Comparison of ENCODE assay signal across 7 cellular contexts in genomic region chr14:23307687-23308644, GRCh38. TPM values are rescaled to one million over a fixed set of nuclear protein-coding genes. Genes with fewer than 3 reads are reported as not detected.
DNase-seq lines count a peak whose midpoint lies in the region; ATAC-seq and TF ChIP-seq lines count a peak whose summit lies in the region.
"Had no signal": no experiment of that assay in that cellular context is flagged by ENCODE, and none has a peak within 500 bp of the region (broad histone marks: within the 10 kb centered on the region; RNA-seq: fewer than 3 reads in every experiment).

No MANE protein-coding gene starts in this region.

- H3K79me1 ChIP-seq in H9 (ENCODE audit: insufficient read depth, low read depth, low read length, poor library complexity, severe bottlenecking): peaks cover 6% of the 10 kb centered on the region

- H3K9me3 Mint-ChIP-seq in H9 (no peaks in the 10 kb centered on the region), chondrocyte (ENCODE audit: low read depth) (no peaks in the 10 kb centered on the region), osteocyte (ENCODE audit: unreplicated experiment) (no peaks in the 10 kb centered on the region)

- H3K4me1 ChIP-seq in H9 (ENCODE audit: insufficient read depth, low read length): no peaks in the 10 kb centered on the region; the same call in 1 of the 2 replicates

- H3K9me3 ChIP-seq in H9 (ENCODE audit: control insufficient read depth, low read depth, low read length): no peaks in the 10 kb centered on the region

- DNase-seq in H9 (no peak), chondrocyte (ENCODE audit: low spot score) (no peak), osteocyte (ENCODE audit: extremely low spot score, unreplicated experiment) (no peak), COLO829 (ENCODE audit: low spot score) (no peak), NCI-H526 treated with DMSO at 0.1 percent for 48 hours (lab: John Stamatoyannopoulos, UW) (no peak)
- DNase-seq: NCI-H69 had no signal

- no peak overlapping the region for H3K56ac ChIP-seq in H9 (ENCODE audit: insufficient read length, low read depth, low read length)

- H3T11ph ChIP-seq in H9 (ENCODE audit: low read length): no peak overlapping the region

- no peak overlapping the region for H3K9ac ChIP-seq in H9 (ENCODE audit: extremely low read depth, insufficient read length, low read length)

- no peak overlapping the region for H4K5ac ChIP-seq in H9 (ENCODE audit: insufficient read length, low read depth, low read length)

- no peak overlapping the region for H3K4ac ChIP-seq in H9 (ENCODE audit: low read depth, low read length)

- no peak overlapping the region for H4K8ac ChIP-seq in H9 (replicated peaks; ENCODE audit: insufficient read length, low read depth, low read length)

- H3K4me1 Mint-ChIP-seq in H9 (peaks cover 18 to 23% of the 10 kb centered on the region in 2 experiments), chondrocyte (ENCODE audit: low read depth) (peaks cover 41% of the 10 kb centered on the region), osteocyte (ENCODE audit: unreplicated experiment) (peaks cover 39% of the 10 kb centered on the region)

- H4K91ac ChIP-seq in H9 (ENCODE audit: insufficient read length, low read depth, low read length): no peak overlapping the region

- WGBS in H9 (ENCODE audit: extremely low coverage, insufficient read length, low lambda C conversion rate): no CpG with 5 or more reads among the region's 22 CpGs

- H3K27ac ChIP-seq in H9 (ENCODE audit: insufficient read length, low read depth, low read length): no peak overlapping the region

- H3K79me2 ChIP-seq in H9 (ENCODE audit: insufficient read depth, low read length): no peaks in the 10 kb centered on the region

- H2AK5ac ChIP-seq in H9 (ENCODE audit: insufficient read length, low read length): no peak overlapping the region

- H3K27ac Mint-ChIP-seq in H9: peak overlapping the region in 1 of 3 experiments; percentile 76; a peak in 2 of 7 replicates
- peak overlapping the region; percentile 93 for H3K27ac Mint-ChIP-seq in chondrocyte (ENCODE audit: unreplicated experiment)
- peak overlapping the region; percentile 95 for H3K27ac Mint-ChIP-seq in osteocyte (ENCODE audit: unreplicated experiment)

- H3K27me3 ChIP-seq in H9 (ENCODE audit: insufficient read depth, low read length): no peaks in the 10 kb centered on the region; the same call in 1 of the 2 replicates

- H2BK12ac ChIP-seq in H9 (ENCODE audit: insufficient read length, low read depth, low read length): no peak overlapping the region

- H3K4me3 Mint-ChIP-seq in H9: peak overlapping the region; percentile 90 to 91
- peak overlapping the region; percentile 97 for H3K4me3 Mint-ChIP-seq in chondrocyte (ENCODE audit: unreplicated experiment)
- H3K4me3 Mint-ChIP-seq in osteocyte (ENCODE audit: unreplicated experiment): peak overlapping the region; percentile 98

- peaks cover 25 to 26% (median 25%) of the 10 kb centered on the region in 3 experiments for H3K36me3 Mint-ChIP-seq in H9 (ENCODE audit: insufficient read depth in 1 of 3, low read depth in 3 of 3)
- H3K36me3 Mint-ChIP-seq in chondrocyte (ENCODE audit: low read depth): peaks cover 8% of the 10 kb centered on the region
- peaks cover 17% of the 10 kb centered on the region for H3K36me3 Mint-ChIP-seq in osteocyte (ENCODE audit: unreplicated experiment)

- no peak overlapping the region for H3K18ac ChIP-seq in H9 (ENCODE audit: insufficient read length, low read depth, low read length)

- no peak overlapping the region for H2BK20ac ChIP-seq in H9 (ENCODE audit: low read depth, low read length, poor library complexity, severe bottlenecking)

- no peak overlapping the region for H2AFZ ChIP-seq in H9 (ENCODE audit: low read length)

- no peaks in the 10 kb centered on the region for H4K20me1 ChIP-seq in H9 (ENCODE audit: control insufficient read depth, insufficient read depth, insufficient read length)

- H3K23ac ChIP-seq in H9 (ENCODE audit: insufficient read length, low read depth, low read length): no peak overlapping the region

- H2BK120ac ChIP-seq in H9 (ENCODE audit: low read depth, low read length, poor library complexity, severe bottlenecking): no peak overlapping the region

- ATAC-seq in GM21367 (IDR thresholded peaks at IDR 0.05; ENCODE audit: unreplicated experiment): no peak

- no peak overlapping the region for H2BK5ac ChIP-seq in H9 (ENCODE audit: insufficient read length, low read length)

- H3K14ac ChIP-seq in H9 (ENCODE audit: insufficient read depth, low read length): no peak overlapping the region

- no peak overlapping the region for H2BK15ac ChIP-seq in H9 (ENCODE audit: low read depth, low read length)

- H3K4me2 ChIP-seq in H9 (ENCODE audit: insufficient read depth, insufficient read length, low read length): peak overlapping the region; percentile 90

- no peak for TF ChIP-seq CTCF in H9 (conservative IDR thresholded peaks at IDR 0.05)
- no peak for TF ChIP-seq CTCF in chondrocyte (IDR thresholded peaks at IDR 0.05)
- no peak for TF ChIP-seq CTCF in osteocyte (IDR thresholded peaks at IDR 0.05)

- H3K27me3 Mint-ChIP-seq in H9 (ENCODE audit: low read depth): peaks cover 12% of the 10 kb centered on the region
- H3K27me3 Mint-ChIP-seq in chondrocyte (ENCODE audit: low read depth): no peaks in the 10 kb centered on the region
- H3K27me3 Mint-ChIP-seq in osteocyte (ENCODE audit: unreplicated experiment): no peaks in the 10 kb centered on the region

- peaks cover 9% of the 10 kb centered on the region for H3K23me2 ChIP-seq in H9 (ENCODE audit: insufficient read length, low read depth, low read length, poor library complexity, severe bottlenecking)

RNA-seq across cellular contexts. Expression of gene BCL2L2, which starts 1.3 kb away (rescaled TPM):
- total RNA-seq in H9 (2021) (8.4 and 8.8 TPM in 2 replicates), chondrocyte (21.8 to 34.2 TPM (median 25.9 TPM) in 3 replicates), osteocyte (21.6 and 27.9 TPM in 2 replicates)

RNA-seq across cellular contexts. Expression of gene PPP1R3E, which starts 5.3 kb away (rescaled TPM):
- total RNA-seq in H9 (2021) (2.6 and 3.9 TPM in 2 replicates), chondrocyte (11.0 to 20.7 TPM (median 11.2 TPM) in 3 replicates), osteocyte (15.3 and 19.2 TPM in 2 replicates)

RNA-seq across cellular contexts. Expression of gene PABPN1, which starts 13.3 kb away (rescaled TPM):
- total RNA-seq in H9 (2021): 331 and 333 TPM in 2 replicates
- total RNA-seq in chondrocyte: 135 to 182 TPM (median 136 TPM) in 3 replicates
- total RNA-seq in osteocyte: 175 and 183 TPM in 2 replicates

RNA-seq across cellular contexts. Expression of gene HOMEZ, which starts 22.0 kb away (rescaled TPM):
- total RNA-seq in H9 (2021): 6.2 and 6.5 TPM in 2 replicates
- 7.3 to 8.2 TPM (median 7.6 TPM) in 3 replicates for total RNA-seq in chondrocyte
- total RNA-seq in osteocyte: 6.9 and 8.4 TPM in 2 replicates

RNA-seq across cellular contexts. Expression of gene SLC22A17, which starts 44.7 kb away (rescaled TPM):
- total RNA-seq in H9 (2021) (33.0 and 34.0 TPM in 2 replicates), chondrocyte (40.3 to 63.9 TPM (median 44.0 TPM) in 3 replicates), osteocyte (36.4 and 42.7 TPM in 2 replicates)
